14 cellular contexts compared by ENCODE assay signal in the genomic region with DNA sequence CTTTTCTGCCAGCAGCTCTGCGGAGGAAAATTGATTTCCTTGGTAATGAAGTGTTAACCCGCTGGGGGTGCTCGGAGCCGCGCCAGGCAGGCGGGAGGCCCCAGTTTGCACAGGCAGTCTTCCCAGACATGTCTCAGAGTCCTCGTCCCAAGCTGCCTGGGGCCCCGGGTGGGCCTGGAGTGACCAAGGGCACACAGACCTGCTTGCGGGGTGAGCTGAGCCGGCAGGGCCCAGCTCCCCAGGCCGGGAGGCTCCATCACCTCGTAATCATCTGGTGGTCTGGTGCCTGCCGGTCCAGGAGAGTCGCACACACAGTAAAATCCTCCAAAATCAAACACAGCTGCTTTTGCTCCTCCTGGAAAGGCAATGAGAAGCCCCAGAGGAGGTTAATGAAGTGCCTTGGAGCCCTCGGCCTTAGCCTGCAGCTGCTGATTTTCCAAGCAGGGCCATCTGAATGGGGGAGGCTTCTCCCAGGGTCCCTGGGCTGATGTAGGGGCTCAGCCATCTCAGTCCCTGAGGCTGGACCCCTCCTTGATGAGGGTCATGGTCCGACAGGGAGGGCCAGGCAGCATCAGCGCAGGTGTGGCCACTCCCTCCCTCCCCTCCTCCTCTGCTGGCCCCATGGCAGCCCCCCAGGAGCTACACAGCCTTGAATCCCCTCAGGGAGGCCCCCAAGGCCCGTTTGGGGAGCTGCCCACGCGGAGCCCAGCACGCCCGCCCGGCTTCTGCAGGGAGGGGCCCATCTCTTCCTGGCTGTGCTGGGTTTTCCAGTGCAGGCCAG. TPM values are rescaled to one million over a fixed set of nuclear protein-coding genes. Genes with fewer than 3 reads are reported as not detected.
A peak's percentile ranks its signal among the peaks of the same experiment; 100 is the strongest.
DNase-seq lines count a peak whose midpoint lies in the region; ATAC-seq, FAIRE-seq and TF ChIP-seq lines count a peak whose summit lies in the region.
"Had no signal": no experiment of that assay in that cellular context is flagged by ENCODE, and none has a peak within 500 bp of the region (broad histone marks: within the 10 kb centered on the region; RNA-seq: fewer than 3 reads in every experiment).

No MANE protein-coding gene starts in this region.

- intact Hi-C loops in pancreas (cut with DNase I), result no loop called here

- H3K9me3 Mint-ChIP-seq in CD8-positive, alpha-beta memory T cell, result peaks cover 0 to 3% (median 0%) of the 10 kb centered on the region in 5 donors
- H3K9me3 Mint-ChIP-seq: activated CD8-positive, alpha-beta T cell treated with anti-CD3 and anti-CD28 coated beads for 36 hours had no signal

- peaks cover 0 to 2% (median 2%) of the 10 kb centered on the region in 3 donors for H3K36me3 Mint-ChIP-seq in CD8-positive, alpha-beta memory T cell

- H3K9me3 ChIP-seq in WERI-Rb-1 (ENCODE audit: severe bottlenecking), result no peaks in the 10 kb centered on the region
- H3K9me3 ChIP-seq in pancreas, result no peaks in the 10 kb centered on the region
- no peaks in the 10 kb centered on the region for H3K9me3 ChIP-seq in CD8-positive, alpha-beta memory T cell (ENCODE audit: low read length)
- H3K9me3 ChIP-seq: gastroesophageal sphincter, testis had no signal

- no peaks in the 10 kb centered on the region for H3K4me1 ChIP-seq in pancreas
- H3K4me1 ChIP-seq in CD8-positive, alpha-beta memory T cell (ENCODE audit: insufficient read depth, low read length), result peaks cover 14% of the 10 kb centered on the region
- H3K4me1 ChIP-seq: testis had no signal

- H3K27me3 ChIP-seq in WERI-Rb-1 (ENCODE audit: insufficient read depth, low read depth, severe bottlenecking), result no peaks in the 10 kb centered on the region
- H3K27me3 ChIP-seq in pancreas, result no peaks in the 10 kb centered on the region
- no peaks in the 10 kb centered on the region for H3K27me3 ChIP-seq in CD8-positive, alpha-beta memory T cell (ENCODE audit: insufficient read depth, low read length, poor library complexity, severe bottlenecking)
- H3K27me3 ChIP-seq: testis had no signal

- peaks cover 24 to 30% (median 25%) of the 10 kb centered on the region in 3 donors for H3K4me1 Mint-ChIP-seq in CD8-positive, alpha-beta memory T cell

- H3K36me3 ChIP-seq in WERI-Rb-1, result no peaks in the 10 kb centered on the region
- no peaks in the 10 kb centered on the region for H3K36me3 ChIP-seq in pancreas
- H3K36me3 ChIP-seq in CD8-positive, alpha-beta memory T cell (ENCODE audit: insufficient read depth, low read length), result no peaks in the 10 kb centered on the region
- H3K36me3 ChIP-seq: gastroesophageal sphincter had no signal

- WGBS in pancreas, 2 donors, result 46 to 55% methylated on average over 23 of the region's 23 CpGs

- ATAC-seq in HG03354 (IDR thresholded peaks at IDR 0.05; ENCODE audit: poor library complexity, severe bottlenecking, unreplicated experiment), result peak; percentile 2
- peak in 3 of 4 donors; percentile 7 to 51 (median 17) for ATAC-seq in pancreas
- ATAC-seq in HG03442 (IDR thresholded peaks at IDR 0.05; ENCODE audit: unreplicated experiment), result no peak
- ATAC-seq: gastroesophageal sphincter had no signal

- peak; percentile 48 for FAIRE-seq in GM12891 (lab: Jason Lieb, UNC)
- FAIRE-seq in pancreas (lab: Jason Lieb, UNC), result no peak

- peaks cover 0 to 10% of the 10 kb centered on the region in 2 donors for H3K27me3 Mint-ChIP-seq in CD8-positive, alpha-beta memory T cell
- H3K27me3 Mint-ChIP-seq: activated CD8-positive, alpha-beta T cell treated with anti-CD3 and anti-CD28 coated beads for 36 hours had no signal

- POLR2A ChIA-PET in CD8-positive, alpha-beta memory T cell (lab: Charles Lee), result no interaction called here

- H3K4me3 ChIP-seq in WERI-Rb-1 (ENCODE audit: low read depth, low read length) (no peak overlapping the region), pancreas (no peak overlapping the region)
- H3K4me3 ChIP-seq in CD8-positive, alpha-beta memory T cell (ENCODE audit: low read length), result no peak overlapping the region
- H3K4me3 ChIP-seq: gastroesophageal sphincter, testis had no signal

- H3K27ac ChIP-seq in WERI-Rb-1 (peak overlapping the region; percentile 96), pancreas (no peak overlapping the region)
- H3K27ac ChIP-seq in CD8-positive, alpha-beta memory T cell (ENCODE audit: low read depth, low read length), result no peak overlapping the region
- H3K27ac ChIP-seq: C4-2B, gastroesophageal sphincter, testis had no signal

- CTCF ChIA-PET in CD8-positive, alpha-beta memory T cell (lab: Charles Lee), result interaction anchor here (1.1 to 1.3 kb wide), 2 partner anchors 35 to 73 kb away, joined by 3 read pairs; no protein-coding TSS in a partner anchor

- no peak for TF ChIP-seq POLR2A in GM12891 (IDR thresholded peaks at IDR 0.05; ENCODE audit: low read depth, low read length)

- DNase-seq in GM12891 (ENCODE audit: insufficient read length, low spot score) (no peak), WERI-Rb-1 (peak; percentile 93), pancreas (peak in 3 of 6 donors; percentile 33 to 68 (median 58)), GM19238 (ENCODE audit: insufficient read length, low spot score) (no peak)
- no peak for DNase-seq in CD8-positive, alpha-beta memory T cell
- DNase-seq: H9; stimulated activated CD4-positive, alpha-beta T cell treated with anti-CD3 and anti-CD28 coated beads, Interleukin-1b, Interleukin-23, amount 100 ng/mL, for 48 hours; testis had no signal

- no peak overlapping the region for H3K27ac Mint-ChIP-seq in CD8-positive, alpha-beta memory T cell
- H3K27ac Mint-ChIP-seq: activated CD8-positive, alpha-beta T cell treated with anti-CD3 and anti-CD28 coated beads for 36 hours; H9; nephron progenitor cell had no signal

- H3K4me3 Mint-ChIP-seq in CD8-positive, alpha-beta memory T cell, result no peak overlapping the region
- H3K4me3 Mint-ChIP-seq: activated CD8-positive, alpha-beta T cell treated with anti-CD3 and anti-CD28 coated beads for 36 hours; H9; nephron progenitor cell had no signal

- TF ChIP-seq CTCF in WERI-Rb-1 (IDR thresholded peaks at IDR 0.05; ENCODE audit: low read depth, low read length) (peak; percentile 21; the same call in 1 of the 2 replicates), pancreas (IDR thresholded peaks at IDR 0.05) (no peak)

TF ChIP-seq in GM12891, 5 proteins besides CTCF, POLR2A, EP300 and RAD21:
- TF ChIP-seq TAF1 (IDR thresholded peaks at IDR 0.05; ENCODE audit: low read depth, low read length) (no peak), POU2F2 (IDR thresholded peaks at IDR 0.05; ENCODE audit: low read depth, low read length) (no peak), SPI1 (IDR thresholded peaks at IDR 0.05; ENCODE audit: low read depth, low read length) (no peak), PAX5 (IDR thresholded peaks at IDR 0.05; ENCODE audit: insufficient read depth, low read length, severe bottlenecking) (no peak)

RNA-seq across cellular contexts. Expression of a gene that starts 39.4 kb away (rescaled TPM):
- polyA plus RNA-seq in GM12891 (2012; ENCODE audit: low read depth, missing spikeins), result 14.6 TPM
- 10 to 100 TPM; 31.1 to 55.8 (median 43.1) TPM for total RNA-seq in pancreas
- 10 to 100 TPM; 45.1 to 62.5 TPM for polyA plus RNA-seq in pancreas
- 10 to 100 TPM; 58.1 to 62.1 TPM for total RNA-seq in CD8-positive, alpha-beta memory T cell
- 1.4 TPM for polyA plus RNA-seq in CD8-positive, alpha-beta memory T cell
